ENCODE assay signal across 1 cellular context in the genomic region with DNA sequence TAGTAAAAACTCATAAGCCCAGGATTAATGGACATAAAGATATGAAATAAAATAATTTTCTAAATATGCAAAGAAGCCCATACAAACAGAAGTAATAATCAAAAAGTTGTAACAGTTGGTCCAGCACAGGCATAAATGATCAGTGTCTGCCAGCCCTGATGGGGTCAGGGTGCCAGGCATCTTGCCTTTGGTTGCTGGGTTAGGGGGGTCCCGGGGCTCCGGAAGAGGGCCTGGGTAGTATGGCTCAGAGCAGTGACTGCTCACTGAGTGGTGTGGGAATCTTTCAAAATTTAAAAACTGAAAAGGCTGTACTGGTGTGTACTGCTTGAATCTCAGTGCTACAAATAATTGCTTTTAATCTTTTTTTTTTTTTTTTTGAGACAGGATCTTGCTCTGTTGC.
TF ChIP-seq lines count a peak whose summit lies in the region.

No MANE protein-coding gene starts in this region.

TF ChIP-seq in SK-N-SH treated with all-trans-retinoic acid at 6 μM for 48 hours, 23 proteins besides CTCF, POLR2A, EP300 and RAD21 (continued from another document):
- TF ChIP-seq, protein P1, sequence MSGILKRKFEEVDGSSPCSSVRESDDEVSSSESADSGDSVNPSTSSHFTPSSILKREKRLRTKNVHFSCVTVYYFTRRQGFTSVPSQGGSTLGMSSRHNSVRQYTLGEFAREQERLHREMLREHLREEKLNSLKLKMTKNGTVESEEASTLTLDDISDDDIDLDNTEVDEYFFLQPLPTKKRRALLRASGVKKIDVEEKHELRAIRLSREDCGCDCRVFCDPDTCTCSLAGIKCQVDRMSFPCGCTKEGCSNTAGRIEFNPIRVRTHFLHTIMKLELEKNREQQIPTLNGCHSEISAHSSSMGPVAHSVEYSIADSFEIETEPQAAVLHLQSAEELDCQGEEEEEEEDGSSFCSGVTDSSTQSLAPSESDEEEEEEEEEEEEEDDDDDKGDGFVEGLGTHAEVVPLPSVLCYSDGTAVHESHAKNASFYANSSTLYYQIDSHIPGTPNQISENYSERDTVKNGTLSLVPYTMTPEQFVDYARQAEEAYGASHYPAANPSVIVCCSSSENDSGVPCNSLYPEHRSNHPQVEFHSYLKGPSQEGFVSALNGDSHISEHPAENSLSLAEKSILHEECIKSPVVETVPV (CRISPR knock-in tag; IDR thresholded peaks at IDR 0.05), result no peak
